In genomic region chr5:180829711-180830110, GRCh38 we compare ENCODE assay signal across 1 cellular context.
TF ChIP-seq lines count a peak whose summit lies in the region.

No MANE protein-coding gene starts in this region.

TF ChIP-seq in SK-N-SH, 30 proteins besides CTCF, POLR2A, EP300 and RAD21 (continued from another document):
- TF ChIP-seq REST (IDR thresholded peaks at IDR 0.05; ENCODE audit: low read depth, low read length) = no peak
- TF ChIP-seq NRF1 (IDR thresholded peaks at IDR 0.05; ENCODE audit: low read depth, low read length) = no peak
- no peak for TF ChIP-seq RCOR1 (IDR thresholded peaks at IDR 0.05; ENCODE audit: low read length)
- TF ChIP-seq YY1 (IDR thresholded peaks at IDR 0.05; ENCODE audit: low read depth) = no peak
